In genomic region chr5:6359941-6360683, GRCh38 we compare ENCODE assay signal across 9 cellular contexts. TPM values are rescaled to one million over a fixed set of nuclear protein-coding genes. Genes with fewer than 3 reads are reported as not detected.
A peak's percentile ranks its signal among the peaks of the same experiment; 100 is the strongest.
DNase-seq lines count a peak whose midpoint lies in the region; ATAC-seq, FAIRE-seq and TF ChIP-seq lines count a peak whose summit lies in the region.
"Had no signal": no experiment of that assay in that cellular context is flagged by ENCODE, and none has a peak within 500 bp of the region (broad histone marks: within the 10 kb centered on the region; RNA-seq: fewer than 3 reads in every experiment).

No MANE protein-coding gene starts in this region.

- in situ Hi-C loops in HAP-1 (cut with MboI; ENCODE audit: low sequenced_read_pairs), result loop anchor here (25.0 kb wide), 1 partner anchor 873 kb away; no protein-coding TSS in a partner anchor

- no peak for TF ChIP-seq CTCF in brain (conservative IDR thresholded peaks at IDR 0.05)

- POLR2A ChIA-PET in CD4-positive, alpha-beta memory T cell (lab: Charles Lee; ENCODE audit: partially characterized antibody), result interaction anchor here (0.7 to 2.2 kb wide), 4 partner anchors 10 to 18 kb away, joined by 3 to 16 read pairs (median 4); partner anchors contain the start of gene MED10

- intact Hi-C loops in CD4-positive, alpha-beta memory T cell (cut with micrococcal nuclease), result no loop called here

- no peaks in the 10 kb centered on the region for H3K27me3 Mint-ChIP-seq in CD4-positive, alpha-beta memory T cell
- peaks cover 2% of the 10 kb centered on the region for H3K27me3 Mint-ChIP-seq in brain

- no peak overlapping the region for H3K27ac ChIP-seq in CD4-positive, alpha-beta memory T cell (ENCODE audit: low read depth, low read length)

- CTCF ChIA-PET in CD4-positive, alpha-beta memory T cell (lab: Charles Lee; ENCODE audit: partially characterized antibody), result no interaction called here

- peaks cover 23% of the 10 kb centered on the region for H3K4me1 ChIP-seq in CD4-positive, alpha-beta memory T cell (ENCODE audit: insufficient read depth, low read length)
- H3K4me1 ChIP-seq in HAP-1, result no peaks in the 10 kb centered on the region

- peaks cover 28 to 46% of the 10 kb centered on the region in 2 donors for H3K36me3 Mint-ChIP-seq in CD4-positive, alpha-beta memory T cell
- peaks cover 20% of the 10 kb centered on the region for H3K36me3 Mint-ChIP-seq in brain

- peak in 4 of 5 donors; percentile 33 to 56 (median 44) for DNase-seq in CD4-positive, alpha-beta memory T cell
- DNase-seq in urothelium cell line (ENCODE audit: low spot score) (no peak), NCI-H2081 treated with DMSO at 0.1 percent for 48 hours (lab: John Stamatoyannopoulos, UW) (no peak), SIG-M5 treated with dmso at 0.1 percent for 504 hours (lab: John Stamatoyannopoulos, UW; ENCODE audit: unreplicated experiment) (no peak), HAP-1 (ENCODE audit: low spot score in 2 of 2) (no peak)

- no peaks in the 10 kb centered on the region for H3K27me3 ChIP-seq in CD4-positive, alpha-beta memory T cell (ENCODE audit: insufficient read depth, low read length)
- H3K27me3 ChIP-seq in HAP-1 (ENCODE audit: low read depth), result no peaks in the 10 kb centered on the region

- H3K9me3 Mint-ChIP-seq in CD4-positive, alpha-beta memory T cell, result peaks cover 0 to 3% (median 0%) of the 10 kb centered on the region in 8 donors
- H3K9me3 Mint-ChIP-seq in brain, result peaks cover 0 to 3% (median 0%) of the 10 kb centered on the region in 5 experiments

- peak; percentile 77 for ATAC-seq in GM19467 (IDR thresholded peaks at IDR 0.05; ENCODE audit: unreplicated experiment)
- ATAC-seq in HG03571 (IDR thresholded peaks at IDR 0.05; ENCODE audit: unreplicated experiment), result peak; percentile 83

- FAIRE-seq in urothelium cell line (lab: Jason Lieb, UNC), result no peak

- peak overlapping the region; percentile 87 to 94 (median 90) for H3K27ac Mint-ChIP-seq in CD4-positive, alpha-beta memory T cell
- H3K27ac Mint-ChIP-seq in brain, result peak overlapping the region in 3 of 5 experiments; percentile 64 to 90 (median 87)
- H3K27ac Mint-ChIP-seq: nephron had no signal

- peak overlapping the region; percentile 73 to 87 (median 79) for H3K4me3 Mint-ChIP-seq in CD4-positive, alpha-beta memory T cell
- no peak overlapping the region for H3K4me3 Mint-ChIP-seq in brain
- H3K4me3 Mint-ChIP-seq: nephron had no signal

- peaks cover 7 to 32% (median 23%) of the 10 kb centered on the region in 4 donors for H3K4me1 Mint-ChIP-seq in CD4-positive, alpha-beta memory T cell
- H3K4me1 Mint-ChIP-seq in brain, result peaks cover 19% of the 10 kb centered on the region
- H3K4me1 Mint-ChIP-seq: nephron had no signal

- no peak overlapping the region for H3K4me3 ChIP-seq in CD4-positive, alpha-beta memory T cell (ENCODE audit: low read length in 2 of 2)
- H3K4me3 ChIP-seq in HAP-1, result no peak overlapping the region

- H3K9me3 ChIP-seq in CD4-positive, alpha-beta memory T cell (ENCODE audit: control insufficient read depth in 1 of 2, low read length in 2 of 2), result no peaks in the 10 kb centered on the region
- no peaks in the 10 kb centered on the region for H3K9me3 ChIP-seq in HAP-1

- no peaks in the 10 kb centered on the region for H3K36me3 ChIP-seq in CD4-positive, alpha-beta memory T cell (ENCODE audit: insufficient read depth, low read length)
- no peaks in the 10 kb centered on the region for H3K36me3 ChIP-seq in HAP-1 (replicated peaks)

RNA-seq across cellular contexts. Expression of gene MED10, which starts 18.2 kb away (rescaled TPM):
- total RNA-seq in CD4-positive, alpha-beta memory T cell, result 10 to 100 TPM; 61.2 to 64.7 TPM
- 100 to 1,000 TPM; 105 to 147 TPM for polyA plus RNA-seq in CD4-positive, alpha-beta memory T cell
- 34.8 TPM for polyA plus RNA-seq in brain (ENCODE audit: insufficient read depth, low read depth, low replicate concordance)

Comparison
In these comparisons a context has a peak if more than half of its experiments do, and no peak if none do; other contexts are left out.
1. DNase-seq: peak in CD4-positive, alpha-beta memory T cell (4 of 5); none in urothelium cell line (single experiment), NCI-H2081 treated with DMSO at 0.1 percent for 48 hours (single experiment), SIG-M5 treated with dmso at 0.1 percent for 504 hours (single experiment) and HAP-1 (0 of 2).
2. H3K4me3 Mint-ChIP-seq: peak in CD4-positive, alpha-beta memory T cell (8 of 8); none in brain (0 of 5).